ENCODE assay signal across 8 cellular contexts in genomic region chr12:57214398-57214781, GRCh38. TPM values are rescaled to one million over a fixed set of nuclear protein-coding genes. Genes with fewer than 3 reads are reported as not detected.
DNase-seq lines count a peak whose midpoint lies in the region; ATAC-seq and TF ChIP-seq lines count a peak whose summit lies in the region.

No MANE protein-coding gene starts in this region.

- TF ChIP-seq CTCF in choroid plexus epithelial cell (conservative IDR thresholded peaks at IDR 0.05; ENCODE audit: low read depth, low read length), result peak; percentile 81

- CTCF ChIA-PET in HEK293T (lab: Yijun Ruan, JAX), result interaction anchor here (0.6 to 4.7 kb wide), 13 partner anchors 8 to 247 kb away, joined by 3 to 121 read pairs (median 4); partner anchors contain the start of genes GLI1, SHMT2 and STAC3
- CTCF ChIA-PET in activated CD4-positive, alpha-beta T cell treated with anti-CD3 and anti-CD28 coated beads for 36 hours (lab: Charles Lee), result interaction anchor here (0.6 to 4.2 kb wide), 14 partner anchors 12 to 465 kb away, joined by 3 to 167 read pairs (median 4); partner anchors contain the start of gene SHMT2

- H3K9me3 Mint-ChIP-seq in activated CD4-positive, alpha-beta T cell treated with anti-CD3 and anti-CD28 coated beads for 36 hours (ENCODE audit: low read depth), result no peaks in the 10 kb centered on the region

- DNase-seq in COLO668 (lab: John Stamatoyannopoulos, UW; ENCODE audit: unreplicated experiment), result peak; percentile 59
- peak; percentile 82 for DNase-seq in HEK293T (ENCODE audit: extremely low spot score)
- DNase-seq in NCI-H460 (ENCODE audit: extremely low read depth, low read depth), result peak; percentile 76
- peak; percentile 85 for DNase-seq in activated CD4-positive, alpha-beta T cell treated with anti-CD3 and anti-CD28 coated beads for 36 hours
- peak; percentile 66 for DNase-seq in choroid plexus epithelial cell (ENCODE audit: low read depth)
- peak; percentile 61 to 72 for DNase-seq in lung microvascular endothelial cell (ENCODE audit: low read depth in 2 of 2)
- DNase-seq in stimulated activated naive CD4-positive, alpha-beta T cell (lab: John Stamatoyannopoulos, UW), result peak; percentile 24 to 69 (median 55)

- H3K36me3 Mint-ChIP-seq in activated CD4-positive, alpha-beta T cell treated with anti-CD3 and anti-CD28 coated beads for 36 hours (ENCODE audit: low read depth), result no peaks in the 10 kb centered on the region

- H3K4me1 Mint-ChIP-seq in activated CD4-positive, alpha-beta T cell treated with anti-CD3 and anti-CD28 coated beads for 36 hours, result peaks cover 25% of the 10 kb centered on the region

- H3K27ac Mint-ChIP-seq in activated CD4-positive, alpha-beta T cell treated with anti-CD3 and anti-CD28 coated beads for 36 hours, result no peak overlapping the region

- ATAC-seq in activated CD4-positive, alpha-beta T cell treated with anti-CD3 and anti-CD28 coated beads for 36 hours, result peak; percentile 65
- no peak for ATAC-seq in GM21825 (IDR thresholded peaks at IDR 0.05; ENCODE audit: unreplicated experiment)

- H3K4me3 ChIP-seq in choroid plexus epithelial cell (ENCODE audit: low read depth, low read length), result no peak overlapping the region

- no peak overlapping the region for H3K4me3 Mint-ChIP-seq in activated CD4-positive, alpha-beta T cell treated with anti-CD3 and anti-CD28 coated beads for 36 hours

- POLR2A ChIA-PET in HEK293T (lab: Yijun Ruan, JAX), result interaction anchor here (7.3 kb wide), 1 partner anchor 17 kb away, joined by 87 read pairs; the partner anchor contains the start of gene SHMT2
- POLR2A ChIA-PET in activated CD4-positive, alpha-beta T cell treated with anti-CD3 and anti-CD28 coated beads for 36 hours (lab: Charles Lee), result no interaction called here

- peaks cover 49% of the 10 kb centered on the region for H3K27me3 Mint-ChIP-seq in activated CD4-positive, alpha-beta T cell treated with anti-CD3 and anti-CD28 coated beads for 36 hours

- intact Hi-C loops in activated CD4-positive, alpha-beta T cell treated with anti-CD3 and anti-CD28 coated beads for 36 hours (cut with DNase I, micrococcal nuclease), result loop anchor here (1.0 to 2.0 kb wide), 4 partner anchors 14 to 248 kb away; partner anchors contain the start of gene SHMT2 (in 1 of the 2)

TF ChIP-seq in HEK293T, 16 proteins besides CTCF, POLR2A, EP300 and RAD21:
- TF ChIP-seq SUZ12 (IDR thresholded peaks at IDR 0.05), result no peak
- TF ChIP-seq ARNT (IDR thresholded peaks at IDR 0.05), result no peak
- TF ChIP-seq L3MBTL2 (conservative IDR thresholded peaks at IDR 0.05), result no peak
- TF ChIP-seq FOXM1 (IDR thresholded peaks at IDR 0.05; ENCODE audit: borderline replicate concordance), result no peak

RNA-seq across cellular contexts. Expression of gene NXPH4, which starts 2.2 kb away (rescaled TPM):
- total RNA-seq in NCI-H460 (2014; rRNA removed; shearing (Covaris generic)), result 9.7 and 10.7 TPM in 2 replicates
- polyA plus RNA-seq in NCI-H460 (2014; cell fraction: nucleus; rRNA removed), result 13.2 and 18.1 TPM in 2 replicates
- total RNA-seq in activated CD4-positive, alpha-beta T cell treated with anti-CD3 and anti-CD28 coated beads for 36 hours, result under 1 TPM; 0.41 to 0.51 TPM
- total RNA-seq in lung microvascular endothelial cell, result under 0.01 TPM in 1 of 2 replicates, not detected in the other

RNA-seq across cellular contexts. Expression of gene SHMT2, which starts 15.1 kb away (rescaled TPM):
- 373 and 409 TPM in 2 replicates for total RNA-seq in NCI-H460 (2014; rRNA removed; shearing (Covaris generic))
- polyA plus RNA-seq in NCI-H460 (2014; cell fraction: nucleus; rRNA removed), result 522 and 550 TPM in 2 replicates
- total RNA-seq in activated CD4-positive, alpha-beta T cell treated with anti-CD3 and anti-CD28 coated beads for 36 hours, result 100 to 1,000 TPM; 436 to 487 TPM
- 120 and 142 TPM in 2 replicates for total RNA-seq in lung microvascular endothelial cell

RNA-seq across cellular contexts. Expression of gene STAC3, which starts 36.6 kb away (rescaled TPM):
- 0.57 and 0.58 TPM in 2 replicates for total RNA-seq in NCI-H460 (2014; rRNA removed; shearing (Covaris generic))
- polyA plus RNA-seq in NCI-H460 (2014; cell fraction: nucleus; rRNA removed), result 0.08 and 0.24 TPM in 2 replicates
- 1 to 10 TPM; 2.5 to 2.8 TPM for total RNA-seq in activated CD4-positive, alpha-beta T cell treated with anti-CD3 and anti-CD28 coated beads for 36 hours
- total RNA-seq in lung microvascular endothelial cell, result 0.22 and 0.40 TPM in 2 replicates
